Comparison of ENCODE assay signal across 8 cellular contexts in the genomic region with DNA sequence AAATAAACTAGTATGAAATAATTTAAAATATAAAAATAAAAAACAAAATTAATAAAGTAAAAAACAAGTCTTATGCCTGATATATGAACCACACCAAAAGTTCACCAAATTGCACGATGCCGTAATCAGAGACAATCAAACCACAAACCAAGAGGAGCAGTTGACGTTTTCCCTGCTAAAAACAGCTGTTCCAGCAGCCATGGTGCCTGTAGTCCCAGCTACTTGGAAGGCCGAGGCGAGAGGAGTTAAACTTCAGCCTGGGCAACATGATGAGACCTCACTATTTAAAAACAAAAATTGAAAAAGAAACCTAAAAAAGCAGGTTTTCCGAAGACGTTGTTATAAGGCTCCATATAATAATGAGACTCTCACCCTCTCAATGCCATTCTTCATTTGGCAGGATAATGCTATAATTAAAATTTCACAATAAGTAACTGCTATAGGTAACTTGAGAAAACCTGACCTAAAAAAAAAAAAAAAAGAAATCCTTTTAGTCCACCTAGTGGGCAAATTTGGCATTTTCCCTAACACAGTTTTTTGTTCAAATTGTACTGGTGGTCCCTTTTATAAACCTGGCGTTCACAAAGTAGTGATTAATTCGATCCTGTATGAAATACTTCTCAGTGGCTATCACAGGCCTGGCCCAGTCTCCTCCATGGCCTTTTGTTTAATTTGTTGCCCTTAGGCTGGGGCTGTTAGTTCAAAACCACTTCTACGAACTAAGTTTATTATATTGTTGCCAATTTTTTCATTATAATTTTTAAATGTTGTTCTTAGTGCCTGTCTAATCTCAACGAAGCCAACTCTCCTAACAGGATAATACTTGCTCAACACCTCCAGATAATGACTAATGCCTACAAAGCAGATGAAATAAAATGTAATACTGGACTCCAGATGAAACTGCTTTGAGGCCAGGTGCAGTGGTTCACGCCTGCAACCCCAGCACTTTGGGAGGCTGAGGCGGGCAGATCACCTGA.
DNase-seq lines count a peak whose midpoint lies in the region; ATAC-seq and TF ChIP-seq lines count a peak whose summit lies in the region.

No MANE protein-coding gene starts in this region.

- no peak overlapping the region for H3K4me3 Mint-ChIP-seq in CD4-positive, alpha-beta T cell
- no peak overlapping the region for H3K4me3 Mint-ChIP-seq in activated T-helper 1 cell treated with anti-CD3 and anti-CD28 coated beads, Interleukin-12 subunit alpha, Interleukin-12 subunit beta, Interleukin-2, Interleukin-4 antibody, amounts not matched to agents 30 ng/mL and 10 ng/mL and 1 ng/mL, durations not matched to agents 14 hours and 24 hours and 36 hours

- H3K27me3 Mint-ChIP-seq in CD4-positive, alpha-beta T cell: peaks cover 58% of the 10 kb centered on the region
- H3K27me3 Mint-ChIP-seq in activated T-helper 1 cell treated with anti-CD3 and anti-CD28 coated beads, Interleukin-12 subunit alpha, Interleukin-12 subunit beta, Interleukin-2, Interleukin-4 antibody, amounts not matched to agents 30 ng/mL and 10 ng/mL and 1 ng/mL, durations not matched to agents 14 hours and 24 hours and 36 hours (ENCODE audit: insufficient read depth): peaks cover 40% of the 10 kb centered on the region

- intact Hi-C loops in CD4-positive, alpha-beta T cell (cut with DNase I, micrococcal nuclease): loop anchor here (1.0 to 10.0 kb wide), 2 partner anchors 81 to 491 kb away; no protein-coding TSS in a partner anchor
- intact Hi-C loops in spleen (cut with DNase I; ENCODE audit: low total_unique reads): loop anchor here (10.0 kb wide), 2 partner anchors 81 to 109 kb away; no protein-coding TSS in a partner anchor
- intact Hi-C loops in activated T-helper 1 cell treated with anti-CD3 and anti-CD28 coated beads, Interleukin-12 subunit alpha, Interleukin-12 subunit beta, Interleukin-2, Interleukin-4 antibody, amounts not matched to agents 30 ng/mL and 10 ng/mL and 1 ng/mL, durations not matched to agents 14 hours and 24 hours and 36 hours (cut with micrococcal nuclease): loop anchor here (1.0 kb wide), 1 partner anchor 80 kb away; no protein-coding TSS in a partner anchor

- H3K4me3 ChIP-seq in fibroblast of mammary gland (ENCODE audit: control insufficient read depth, low read depth, low read length) (no peak overlapping the region), spleen (no peak overlapping the region)

- no peaks in the 10 kb centered on the region for H3K36me3 ChIP-seq in spleen

- peaks cover 0 to 15% (median 11%) of the 10 kb centered on the region in 6 donors for H3K4me1 ChIP-seq in spleen

- WGBS in spleen, 5 donors: 55 to 61% (median 58%) methylated on average over 13 of the region's 13 CpGs

- CTCF ChIA-PET in CD4-positive, alpha-beta T cell (lab: Charles Lee): no interaction called here

- peak; percentile 75 for TF ChIP-seq CTCF in CD4-positive, alpha-beta T cell (IDR thresholded peaks at IDR 0.05)
- TF ChIP-seq CTCF in fibroblast of mammary gland (conservative IDR thresholded peaks at IDR 0.05; ENCODE audit: control insufficient read depth, insufficient read depth, low read depth, low read length) (peak; percentile 69), spleen (IDR thresholded peaks at IDR 0.05 in 8 of 11, conservative IDR thresholded peaks at IDR 0.05 in 3 of 11) (peak; percentile 47 to 79 (median 69))

- no peak overlapping the region for H3K27ac Mint-ChIP-seq in CD4-positive, alpha-beta T cell
- no peak overlapping the region for H3K27ac Mint-ChIP-seq in activated T-helper 1 cell treated with anti-CD3 and anti-CD28 coated beads, Interleukin-12 subunit alpha, Interleukin-12 subunit beta, Interleukin-2, Interleukin-4 antibody, amounts not matched to agents 30 ng/mL and 10 ng/mL and 1 ng/mL, durations not matched to agents 14 hours and 24 hours and 36 hours

- no peak for ATAC-seq in CD4-positive, alpha-beta T cell (ENCODE audit: poor library complexity)

- no peaks in the 10 kb centered on the region for H3K9me3 ChIP-seq in CD4-positive, alpha-beta T cell (ENCODE audit: control insufficient read depth, low read length)
- no peaks in the 10 kb centered on the region for H3K9me3 ChIP-seq in spleen

- no peak for DNase-seq in CD4-positive, alpha-beta T cell
- DNase-seq in HPDE6-E6E7 (ENCODE audit: extremely low spot score) (peak; percentile 75), RKO (ENCODE audit: low spot score) (peak; percentile 44), fibroblast of mammary gland (ENCODE audit: low read depth) (peak; percentile 53), spleen (no peak), putamen (ENCODE audit: low spot score) (no peak)
- DNase-seq in stimulated activated CD4-positive, alpha-beta T cell treated with anti-CD3 and anti-CD28 coated beads, Interleukin-4, amount 100 ng/mL, for 1 hour: no peak
- no peak for DNase-seq in activated T-helper 1 cell treated with anti-CD3 and anti-CD28 coated beads, Interleukin-12 subunit alpha, Interleukin-12 subunit beta, Interleukin-2, Interleukin-4 antibody, amounts not matched to agents 30 ng/mL and 10 ng/mL and 1 ng/mL, durations not matched to agents 14 hours and 24 hours and 36 hours (ENCODE audit: low spot score)

- no peaks in the 10 kb centered on the region for H3K9me3 Mint-ChIP-seq in CD4-positive, alpha-beta T cell
- H3K9me3 Mint-ChIP-seq in activated T-helper 1 cell treated with anti-CD3 and anti-CD28 coated beads, Interleukin-12 subunit alpha, Interleukin-12 subunit beta, Interleukin-2, Interleukin-4 antibody, amounts not matched to agents 30 ng/mL and 10 ng/mL and 1 ng/mL, durations not matched to agents 14 hours and 24 hours and 36 hours: no peaks in the 10 kb centered on the region

- TF ChIP-seq POLR2A in spleen (IDR thresholded peaks at IDR 0.05): no peak

- H3K27me3 ChIP-seq in CD4-positive, alpha-beta T cell (ENCODE audit: control insufficient read depth, insufficient read depth, low read length): peaks cover 26% of the 10 kb centered on the region
- peaks cover 0 to 49% (median 18%) of the 10 kb centered on the region in 7 donors for H3K27me3 ChIP-seq in spleen (replicated peaks in 1 of 7)

- no peak overlapping the region for H3K27ac ChIP-seq in CD4-positive, alpha-beta T cell (ENCODE audit: low read depth, low read length)
- no peak overlapping the region for H3K27ac ChIP-seq in spleen

- no peaks in the 10 kb centered on the region for H3K36me3 Mint-ChIP-seq in CD4-positive, alpha-beta T cell (ENCODE audit: low read depth)
- H3K36me3 Mint-ChIP-seq in activated T-helper 1 cell treated with anti-CD3 and anti-CD28 coated beads, Interleukin-12 subunit alpha, Interleukin-12 subunit beta, Interleukin-2, Interleukin-4 antibody, amounts not matched to agents 30 ng/mL and 10 ng/mL and 1 ng/mL, durations not matched to agents 14 hours and 24 hours and 36 hours (ENCODE audit: low read depth): no peaks in the 10 kb centered on the region

- POLR2A ChIA-PET in CD4-positive, alpha-beta T cell (lab: Charles Lee): no interaction called here

- peaks cover 12% of the 10 kb centered on the region for H3K4me1 Mint-ChIP-seq in CD4-positive, alpha-beta T cell (ENCODE audit: low read depth)
- no peaks in the 10 kb centered on the region for H3K4me1 Mint-ChIP-seq in activated T-helper 1 cell treated with anti-CD3 and anti-CD28 coated beads, Interleukin-12 subunit alpha, Interleukin-12 subunit beta, Interleukin-2, Interleukin-4 antibody, amounts not matched to agents 30 ng/mL and 10 ng/mL and 1 ng/mL, durations not matched to agents 14 hours and 24 hours and 36 hours (ENCODE audit: low read depth)

Comparison
In these comparisons a context has a peak if more than half of its experiments do, and no peak if none do; other contexts are left out.
1. DNase-seq: peak in HPDE6-E6E7 (single experiment), RKO (single experiment) and fibroblast of mammary gland (single experiment); none in CD4-positive, alpha-beta T cell (0 of 10), spleen (single experiment), stimulated activated CD4-positive, alpha-beta T cell treated with anti-CD3 and anti-CD28 coated beads, Interleukin-4, amount 100 ng/mL, for 1 hour (single experiment), putamen (single experiment) and activated T-helper 1 cell treated with anti-CD3 and anti-CD28 coated beads, Interleukin-12 subunit alpha, Interleukin-12 subunit beta, Interleukin-2, Interleukin-4 antibody, amounts not matched to agents 30 ng/mL and 10 ng/mL and 1 ng/mL, durations not matched to agents 14 hours and 24 hours and 36 hours (single experiment).
2. Peak in every context shown above with its lines, with median percentiles within 50 percentile points of each other: CTCF ChIP-seq.